ENCODE assay signal across 15 cellular contexts in the genomic region with DNA sequence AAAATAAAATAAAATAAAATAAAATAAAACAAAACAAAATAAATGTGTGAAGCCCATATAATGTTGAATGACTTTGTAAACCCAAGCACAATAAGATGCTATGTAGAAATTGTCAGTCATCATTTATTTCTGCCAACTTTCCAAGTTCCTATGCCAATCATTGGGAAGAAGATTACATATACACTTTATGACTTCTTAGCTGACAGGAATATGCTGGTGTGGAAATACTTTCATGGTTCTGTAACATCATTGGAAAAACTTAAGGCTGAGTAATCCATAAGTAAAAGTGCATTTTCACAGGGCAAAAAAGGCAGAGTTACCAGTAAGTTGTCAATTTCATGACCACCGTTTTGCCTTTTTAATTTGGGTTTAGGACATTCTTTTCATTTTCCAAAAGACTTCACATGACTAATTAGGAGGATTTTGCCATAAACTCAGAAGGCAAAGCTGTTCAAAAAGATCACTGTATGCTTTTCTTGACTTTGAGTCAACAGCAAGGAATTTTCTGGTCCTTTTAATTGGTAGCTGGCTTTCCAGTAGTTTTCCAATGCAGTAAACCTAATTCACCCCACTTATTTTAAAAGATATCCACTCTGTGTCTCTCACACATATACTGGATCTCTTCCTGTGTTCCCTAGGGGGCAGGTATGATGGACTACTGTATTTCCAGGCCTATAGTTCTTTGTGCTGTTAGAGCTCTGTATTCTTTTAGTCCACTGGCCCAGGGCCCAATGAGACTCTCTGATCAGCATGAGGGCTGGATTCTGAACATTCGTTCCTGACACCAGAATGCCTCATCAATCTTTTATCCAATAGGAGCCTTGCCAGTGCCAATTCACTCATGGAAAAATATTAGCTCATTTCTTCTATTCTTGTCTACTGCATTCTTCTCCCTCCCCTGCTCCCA. TPM values are rescaled to one million over a fixed set of nuclear protein-coding genes. Genes with fewer than 3 reads are reported as not detected.
DNase-seq lines count a peak whose midpoint lies in the region; ATAC-seq and TF ChIP-seq lines count a peak whose summit lies in the region.
"Had no signal": no experiment of that assay in that cellular context is flagged by ENCODE, and none has a peak within 500 bp of the region (broad histone marks: within the 10 kb centered on the region; RNA-seq: fewer than 3 reads in every experiment).

No MANE protein-coding gene starts in this region.

- DNase-seq in M059J (ENCODE audit: low read depth) (peak; percentile 74), coronary artery (ENCODE audit: low spot score) (no peak), non-pigmented ciliary epithelial cell (ENCODE audit: low read depth) (peak; percentile 41), GDM1 (lab: John Stamatoyannopoulos, UW) (no peak), progenitor cell of endocrine pancreas (ENCODE audit: low spot score, unreplicated experiment) (no peak)
- DNase-seq in stimulated activated CD4-positive, alpha-beta T cell treated with anti-CD3 and anti-CD28 coated beads, Interleukin-2, amount 100 ng/mL, for 24 hours = no peak
- DNase-seq: activated B cell treated with CpG ODN at 0.5 μM for 24 hours; DMS153; dorsolateral prefrontal cortex; KBM-7; stimulated activated naive B cell treated with anti-CD40 and anti-IgM and Interleukin-4, amounts not matched to agents 10 μg/mL and 1 μg/mL and 100 μg/mL, for 72 hours had no signal

- H3K9ac ChIP-seq in BLaER1 = no peak overlapping the region

- H3K9me3 Mint-ChIP-seq in progenitor cell of endocrine pancreas (ENCODE audit: low read depth) = no peaks in the 10 kb centered on the region
- H3K9me3 Mint-ChIP-seq: activated B cell treated with CpG ODN at 0.5 μM for 24 hours; activated T-helper 1 cell treated with anti-CD3 and anti-CD28 coated beads, Interleukin-12 subunit alpha, Interleukin-12 subunit beta, Interleukin-2, Interleukin-4 antibody, amounts not matched to agents 30 ng/mL and 10 ng/mL and 1 ng/mL, durations not matched to agents 14 hours and 24 hours and 36 hours had no signal

- peak overlapping the region; percentile 46 for H3K4me2 ChIP-seq in BLaER1

- no peak for TF ChIP-seq CTCF in coronary artery (IDR thresholded peaks at IDR 0.05)
- no peak for TF ChIP-seq CTCF in progenitor cell of endocrine pancreas (IDR thresholded peaks at IDR 0.05; ENCODE audit: unreplicated experiment)

- H3K36me3 ChIP-seq in BLaER1 = peaks cover 39% of the 10 kb centered on the region

- peaks cover 1% of the 10 kb centered on the region for H3K36me3 Mint-ChIP-seq in progenitor cell of endocrine pancreas (ENCODE audit: insufficient read depth)

- H3K27ac ChIP-seq in BLaER1 = no peak overlapping the region
- peak overlapping the region; percentile 52 to 73 for H3K27ac ChIP-seq in coronary artery
- H3K27ac ChIP-seq: dorsolateral prefrontal cortex had no signal

- H3K4me1 ChIP-seq in BLaER1 = peaks cover 20% of the 10 kb centered on the region

- H3K27me3 ChIP-seq in BLaER1 = no peaks in the 10 kb centered on the region
- H3K27me3 ChIP-seq: dorsolateral prefrontal cortex had no signal

- H4K20me1 ChIP-seq in BLaER1 = no peaks in the 10 kb centered on the region

- H3K9me3 ChIP-seq in BLaER1 = peaks cover 4% of the 10 kb centered on the region; the same call in 1 of the 2 replicates

- no peak overlapping the region for H3K4me3 ChIP-seq in BLaER1
- H3K4me3 ChIP-seq in coronary artery = no peak overlapping the region
- H3K4me3 ChIP-seq: dorsolateral prefrontal cortex had no signal

- H3K27me3 Mint-ChIP-seq in progenitor cell of endocrine pancreas = no peaks in the 10 kb centered on the region
- H3K27me3 Mint-ChIP-seq: activated B cell treated with CpG ODN at 0.5 μM for 24 hours; stimulated activated naive B cell treated with anti-CD40 and anti-IgM and Interleukin-4, amounts not matched to agents 10 μg/mL and 1 μg/mL and 100 μg/mL, for 72 hours had no signal

- no peak overlapping the region for H3K4me3 Mint-ChIP-seq in progenitor cell of endocrine pancreas (ENCODE audit: low read depth)
- H3K4me3 Mint-ChIP-seq: activated B cell treated with CpG ODN at 0.5 μM for 24 hours; nephron; stimulated activated naive B cell treated with anti-CD40 and anti-IgM and Interleukin-4, amounts not matched to agents 10 μg/mL and 1 μg/mL and 100 μg/mL, for 72 hours had no signal

- no peak for ATAC-seq in HG03565 (IDR thresholded peaks at IDR 0.05; ENCODE audit: unreplicated experiment)
- ATAC-seq: stimulated activated naive B cell treated with anti-CD40 and anti-IgM and Interleukin-4, amounts not matched to agents 10 μg/mL and 1 μg/mL and 100 μg/mL, for 72 hours had no signal

- no peak overlapping the region for H3K27ac Mint-ChIP-seq in progenitor cell of endocrine pancreas
- H3K27ac Mint-ChIP-seq: activated B cell treated with CpG ODN at 0.5 μM for 24 hours; nephron; stimulated activated naive B cell treated with anti-CD40 and anti-IgM and Interleukin-4, amounts not matched to agents 10 μg/mL and 1 μg/mL and 100 μg/mL, for 72 hours had no signal

- H3K4me1 Mint-ChIP-seq in progenitor cell of endocrine pancreas (ENCODE audit: low read depth) = peaks cover 3% of the 10 kb centered on the region
- H3K4me1 Mint-ChIP-seq: activated B cell treated with CpG ODN at 0.5 μM for 24 hours; nephron; stimulated activated naive B cell treated with anti-CD40 and anti-IgM and Interleukin-4, amounts not matched to agents 10 μg/mL and 1 μg/mL and 100 μg/mL, for 72 hours had no signal

RNA-seq across cellular contexts. Expression of a gene that starts 26.2 kb away (rescaled TPM):
- total RNA-seq in M059J (2014; rRNA removed; shearing (Covaris generic)) = not detected in 2 replicates
- not detected in 2 replicates for total RNA-seq in progenitor cell of endocrine pancreas
- total RNA-seq: activated B cell treated with CpG ODN at 0.5 μM for 24 hours; activated T-helper 1 cell treated with anti-CD3 and anti-CD28 coated beads, Interleukin-12 subunit alpha, Interleukin-12 subunit beta, Interleukin-2, Interleukin-4 antibody, amounts not matched to agents 30 ng/mL and 10 ng/mL and 1 ng/mL, durations not matched to agents 14 hours and 24 hours and 36 hours had no signal

RNA-seq across cellular contexts. Expression of a gene that starts 54.4 kb away (rescaled TPM):
- 25.0 and 46.4 TPM in 2 replicates for total RNA-seq in M059J (2014; rRNA removed; shearing (Covaris generic))
- 23.7 TPM in 2 replicates for total RNA-seq in progenitor cell of endocrine pancreas

Comparison
In these comparisons a context has a peak if more than half of its experiments do, and no peak if none do; other contexts are left out.
1. DNase-seq: peak in M059J (single experiment) and non-pigmented ciliary epithelial cell (single experiment); none in coronary artery (single experiment), GDM1 (single experiment), progenitor cell of endocrine pancreas (single experiment) and stimulated activated CD4-positive, alpha-beta T cell treated with anti-CD3 and anti-CD28 coated beads, Interleukin-2, amount 100 ng/mL, for 24 hours (0 of 2).